Comparison of ENCODE assay signal across 23 cellular contexts in the genomic region with DNA sequence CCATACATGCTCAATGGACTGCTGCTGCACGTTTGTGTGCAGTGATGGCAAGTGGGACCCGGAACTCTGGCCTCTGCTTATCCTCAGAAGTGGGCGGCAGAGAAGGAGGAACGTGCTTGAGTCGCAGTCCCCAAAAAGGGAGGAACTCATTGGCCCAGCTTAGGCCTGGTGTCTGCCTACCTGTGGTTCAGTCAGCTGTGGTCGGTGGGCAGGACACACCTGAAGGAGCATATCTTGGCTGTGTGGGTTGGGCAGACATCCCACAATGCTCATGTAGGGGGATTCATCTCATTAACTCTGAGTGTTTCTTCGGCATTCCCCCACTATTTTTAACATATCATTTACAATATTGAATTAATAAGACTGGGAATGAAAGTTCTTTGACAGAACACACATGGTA.
"Had no signal": no experiment of that assay in that cellular context is flagged by ENCODE, and none has a peak within 500 bp of the region (broad histone marks: within the 10 kb centered on the region; RNA-seq: fewer than 3 reads in every experiment).

No MANE protein-coding gene starts in this region.

- H3K4me3 ChIP-seq: ascending aorta, cardiac muscle cell, colonic mucosa, gastroesophageal sphincter, hepatocyte, right lobe of liver, skin epidermis, thoracic aorta had no signal

- H3K9me3 ChIP-seq: ascending aorta, colonic mucosa, gastroesophageal sphincter, right lobe of liver, thoracic aorta had no signal

- H3K4me1 ChIP-seq: colonic mucosa, right lobe of liver had no signal

- ATAC-seq: activated CD8-positive, alpha-beta T cell treated with anti-CD3 and anti-CD28 coated beads for 36 hours; gastroesophageal sphincter; left cardiac atrium; right lobe of liver had no signal

- DNase-seq: activated B cell treated with CpG ODN at 0.5 μM for 24 hours; activated CD4-positive, alpha-beta T cell treated with anti-CD3 and anti-CD28 coated beads, Interleukin-2, amount 50 U/mL, for 1 hour; activated CD8-positive, alpha-beta T cell treated with anti-CD3 and anti-CD28 coated beads for 36 hours; activated effector memory CD4-positive, alpha-beta T cell treated with anti-CD3 and anti-CD28 coated beads, Interleukin-2, amount 50 U/mL, for 16 hours; activated naive CD4-positive, alpha-beta T cell treated with anti-CD3 and anti-CD28 coated beads for 36 hours; activated naive CD8-positive, alpha-beta T cell treated with anti-CD3 and anti-CD28 coated beads for 36 hours; activated T-cell treated with anti-CD3 and anti-CD28 coated beads, Interleukin-2, amount 50 U/mL, for 1 hour; cerebellar nuclear complex; colonic mucosa; effector memory CD8-positive, alpha-beta T cell; left cardiac atrium; posterior cingulate gyrus; right lobe of liver; stimulated activated CD4-positive, alpha-beta T cell treated with anti-CD3 and anti-CD28 coated beads, Interleukin-12 subunit alpha, Interleukin-12 subunit beta, amount 100 ng/mL, for 4 hours; stimulated activated CD4-positive, alpha-beta T cell treated with anti-CD3 and anti-CD28 coated beads, Interleukin-4, amount 100 ng/mL, for 1 hour; T-helper 1 cell; trophoblast cell had no signal

- H3K27ac ChIP-seq: ascending aorta, cardiac muscle cell, colonic mucosa, gastroesophageal sphincter, hepatocyte, right lobe of liver, skin epidermis, thoracic aorta had no signal

- H3K79me2 ChIP-seq: hepatocyte had no signal

- H3K4me2 ChIP-seq: hepatocyte had no signal

- H3K36me3 ChIP-seq: ascending aorta, cardiac muscle cell, colonic mucosa, gastroesophageal sphincter, right lobe of liver, thoracic aorta had no signal

- H3K27me3 ChIP-seq: ascending aorta, cardiac muscle cell, colonic mucosa, gastroesophageal sphincter, hepatocyte, right lobe of liver had no signal

- H2AFZ ChIP-seq: hepatocyte had no signal
